In the genomic region with DNA sequence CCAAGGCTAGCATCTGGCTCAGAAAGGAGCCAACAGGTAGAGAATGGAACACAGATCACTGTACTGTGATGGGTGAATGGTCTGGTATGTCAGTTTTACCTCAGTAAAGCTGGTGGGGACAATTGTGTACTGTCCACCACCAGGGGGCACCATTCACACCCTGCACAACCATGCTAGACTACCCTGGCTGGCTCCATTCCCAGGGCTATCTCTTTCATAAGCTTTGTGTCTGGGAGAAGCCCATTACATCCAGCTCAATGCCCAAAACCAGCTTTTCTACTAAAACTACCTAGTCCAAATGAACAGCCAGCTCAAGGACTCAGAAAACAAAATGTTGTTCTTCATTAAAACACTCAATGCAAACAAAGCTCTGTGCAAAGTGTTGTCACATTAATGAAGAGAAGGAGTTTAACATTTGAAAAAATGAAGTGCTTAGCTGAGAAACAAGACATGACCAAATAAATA, we compare ENCODE assay signal across 8 cellular contexts.
DNase-seq lines count a peak whose midpoint lies in the region; ATAC-seq and TF ChIP-seq lines count a peak whose summit lies in the region.

No MANE protein-coding gene starts in this region.

- H4K20me1 ChIP-seq in OCI-LY3 (ENCODE audit: insufficient read depth, low read length): no peaks in the 10 kb centered on the region

- ATAC-seq in GM21737 (IDR thresholded peaks at IDR 0.05; ENCODE audit: unreplicated experiment): peak; percentile 78

- no peaks in the 10 kb centered on the region for H3K4me1 Mint-ChIP-seq in activated CD4-positive, alpha-beta T cell treated with anti-CD3 and anti-CD28 coated beads, Interleukin-2, amount 10 ng/mL, durations not matched to agents 7 days and 5 days

- H3K36me3 ChIP-seq in OCI-LY3 (replicated peaks; ENCODE audit: low read depth, low read length): no peaks in the 10 kb centered on the region

- DNase-seq in activated CD4-positive, alpha-beta T cell treated with anti-CD3 and anti-CD28 coated beads, Interleukin-2, amount 10 ng/mL, durations not matched to agents 7 days and 5 days: peak; percentile 33
- DNase-seq in activated CD4-positive, alpha-beta T cell treated with anti-CD3 and anti-CD28 coated beads, Interleukin-2, amount 50 U/mL, for 1 hour: no peak
- DNase-seq in HuH-7 (ENCODE audit: low spot score) (peak; percentile 78), cardiac fibroblast (ENCODE audit: low read depth in 2 of 2) (peak; percentile 95 to 97), kidney glomerular epithelial cell (lab: John Stamatoyannopoulos, UW) (peak; percentile 89)
- peak; percentile 6 for DNase-seq in stimulated activated CD8-positive, alpha-beta memory T cell treated with anti-CD3 and anti-CD28 coated beads, Interleukin-15, amount 100 ng/mL, for 24 hours (ENCODE audit: low read depth)

- H3K4me1 ChIP-seq in OCI-LY3 (ENCODE audit: low read length): peaks cover 10% of the 10 kb centered on the region

- no peak overlapping the region for H3K27ac ChIP-seq in OCI-LY3 (ENCODE audit: low read length)

- H2AFZ ChIP-seq in OCI-LY3 (ENCODE audit: low read depth, low read length): no peak overlapping the region

- no peak overlapping the region for H3K9ac ChIP-seq in OCI-LY3 (ENCODE audit: low read length)

- H3K9me3 ChIP-seq in OCI-LY3 (ENCODE audit: insufficient read depth, low read length): no peaks in the 10 kb centered on the region

- peaks cover 12% of the 10 kb centered on the region for H3K27me3 ChIP-seq in OCI-LY3 (ENCODE audit: low read depth, low read length)

- H3K36me3 Mint-ChIP-seq in activated CD4-positive, alpha-beta T cell treated with anti-CD3 and anti-CD28 coated beads, Interleukin-2, amount 10 ng/mL, durations not matched to agents 7 days and 5 days (ENCODE audit: low read depth): no peaks in the 10 kb centered on the region

- POLR2A ChIA-PET in activated CD4-positive, alpha-beta T cell treated with anti-CD3 and anti-CD28 coated beads, Interleukin-2, amount 10 ng/mL, durations not matched to agents 7 days and 5 days (lab: Charles Lee): no interaction called here

- H3K27me3 Mint-ChIP-seq in activated CD4-positive, alpha-beta T cell treated with anti-CD3 and anti-CD28 coated beads, Interleukin-2, amount 10 ng/mL, durations not matched to agents 7 days and 5 days: peaks cover 3% of the 10 kb centered on the region

- TF ChIP-seq CTCF in OCI-LY3 (IDR thresholded peaks at IDR 0.05; ENCODE audit: low read depth, low read length) (peak; percentile 92), cardiac fibroblast (IDR thresholded peaks at IDR 0.05; ENCODE audit: low read depth, low read length) (peak; percentile 82)

- no peaks in the 10 kb centered on the region for H3K79me2 ChIP-seq in OCI-LY3 (ENCODE audit: low read length)

- no peaks in the 10 kb centered on the region for H3K9me3 Mint-ChIP-seq in activated CD4-positive, alpha-beta T cell treated with anti-CD3 and anti-CD28 coated beads, Interleukin-2, amount 10 ng/mL, durations not matched to agents 7 days and 5 days

- H3K4me2 ChIP-seq in OCI-LY3 (ENCODE audit: low read length): no peak overlapping the region

- H3K4me3 ChIP-seq in OCI-LY3 (ENCODE audit: low read length): no peak overlapping the region
- no peak overlapping the region for H3K4me3 ChIP-seq in cardiac fibroblast (replicated peaks in 1 of 2; ENCODE audit: low read depth in 2 of 2, low read length in 2 of 2)

- H3K27ac Mint-ChIP-seq in activated CD4-positive, alpha-beta T cell treated with anti-CD3 and anti-CD28 coated beads, Interleukin-2, amount 10 ng/mL, durations not matched to agents 7 days and 5 days: no peak overlapping the region

- no peak overlapping the region for H3K4me3 Mint-ChIP-seq in activated CD4-positive, alpha-beta T cell treated with anti-CD3 and anti-CD28 coated beads, Interleukin-2, amount 10 ng/mL, durations not matched to agents 7 days and 5 days

- CTCF ChIA-PET in activated CD4-positive, alpha-beta T cell treated with anti-CD3 and anti-CD28 coated beads, Interleukin-2, amount 10 ng/mL, durations not matched to agents 7 days and 5 days (lab: Charles Lee): interaction anchor here (0.7 kb wide), 1 partner anchor 189 kb away, joined by 3 read pairs; no protein-coding TSS in a partner anchor
